In the genomic region with DNA sequence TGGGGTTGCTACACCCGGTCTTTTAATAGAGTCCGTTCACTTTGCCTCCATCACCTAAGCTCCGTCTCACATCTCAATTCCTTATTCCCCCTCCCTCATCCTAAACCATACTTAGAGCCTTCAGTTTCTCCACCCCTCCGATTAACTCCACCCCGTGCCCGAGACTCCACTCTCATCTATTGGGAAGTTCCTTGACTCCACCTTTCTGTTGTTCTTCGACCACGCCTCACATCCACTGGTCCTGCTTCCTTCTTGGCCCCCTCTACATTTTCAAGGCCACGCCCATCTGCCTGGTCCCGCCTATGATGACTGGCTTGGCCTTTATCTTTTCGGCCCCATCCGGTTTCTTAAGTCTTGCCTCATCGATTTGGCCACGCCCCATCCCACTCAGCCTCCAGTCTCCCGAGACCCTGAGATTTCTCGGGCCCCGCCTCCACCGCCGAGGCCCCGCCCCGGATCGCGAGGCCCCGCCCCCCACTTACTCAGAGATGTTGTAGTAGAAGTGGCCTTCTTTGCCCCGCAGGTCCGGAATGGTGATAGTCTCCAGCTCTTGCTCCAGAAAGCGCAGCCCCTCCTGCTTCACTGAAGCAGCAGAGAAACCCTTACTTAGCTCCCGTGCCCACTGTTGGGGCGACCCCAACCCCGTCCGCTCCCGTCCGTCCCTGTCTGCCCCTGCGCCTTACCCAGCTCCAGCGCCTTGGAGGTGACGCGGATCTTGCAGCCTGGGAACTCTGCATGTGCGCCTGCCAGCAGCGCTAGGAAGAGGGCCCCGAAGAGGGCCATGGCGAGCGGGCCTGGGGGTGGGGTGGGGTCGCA, we compare ENCODE assay signal across 8 cellular contexts. TPM values are rescaled to one million over a fixed set of nuclear protein-coding genes. Genes with fewer than 3 reads are reported as not detected.
A peak's percentile ranks its signal among the peaks of the same experiment; 100 is the strongest.
DNase-seq lines count a peak whose midpoint lies in the region; ATAC-seq and FAIRE-seq lines count a peak whose summit lies in the region.

No MANE protein-coding gene starts in this region.

- H3K27me3 ChIP-seq in ACC112 (ENCODE audit: insufficient read depth, low read length): no peaks in the 10 kb centered on the region

- peak overlapping the region; percentile 58 for H2AFZ ChIP-seq in ACC112 (ENCODE audit: low read length, unreplicated experiment)

- H3K36me3 ChIP-seq in ACC112 (ENCODE audit: insufficient read depth, low read length): no peaks in the 10 kb centered on the region

- FAIRE-seq in endometrium (lab: Jason Lieb, UNC): peak; percentile 72

- DNase-seq in NCI-H774 (lab: John Stamatoyannopoulos, UW): peak; percentile 54
- peak; percentile 86 to 89 for DNase-seq in activated CD8-positive, alpha-beta memory T cell treated with anti-CD3 and anti-CD28 coated beads for 4 hours (ENCODE audit: low read depth in 2 of 2)
- DNase-seq in mesenteric fat pad (ENCODE audit: low spot score): peak; percentile 98
- peak; percentile 85 for DNase-seq in stimulated activated CD8-positive, alpha-beta memory T cell treated with anti-CD3 and anti-CD28 coated beads, Interleukin-12 subunit alpha, Interleukin-12 subunit beta, amount 100 ng/mL, for 4 hours (ENCODE audit: low read depth)

- H3K4me3 ChIP-seq in ACC112 (ENCODE audit: low read depth, low read length): peak overlapping the region; percentile 71

- peak; percentile 87 for ATAC-seq in GM18868 (IDR thresholded peaks at IDR 0.05; ENCODE audit: unreplicated experiment)
- ATAC-seq in HG03097 (IDR thresholded peaks at IDR 0.05; ENCODE audit: low FRiP score, unreplicated experiment): peak; percentile 86

- peaks cover 15% of the 10 kb centered on the region for H3K4me1 ChIP-seq in ACC112 (ENCODE audit: control insufficient read depth, insufficient read depth, low read length, unreplicated experiment)

- H3K27ac ChIP-seq in ACC112 (ENCODE audit: low read depth, low read length): no peak overlapping the region

- no peaks in the 10 kb centered on the region for H3K79me2 ChIP-seq in ACC112 (ENCODE audit: control insufficient read depth, insufficient read depth, low read length, unreplicated experiment)

RNA-seq across cellular contexts. Expression of gene PLTP, which starts 1.1 kb away (rescaled TPM):
- total RNA-seq in mesenteric fat pad: 373 TPM

RNA-seq across cellular contexts. Expression of gene CTSA, which starts 19.7 kb away (rescaled TPM):
- 160 TPM for total RNA-seq in mesenteric fat pad

RNA-seq across cellular contexts. Expression of gene NEURL2, which starts 19.9 kb away (rescaled TPM):
- total RNA-seq in mesenteric fat pad: 17.0 TPM

RNA-seq across cellular contexts. Expression of gene SPATA25, which starts 23.5 kb away (rescaled TPM):
- total RNA-seq in mesenteric fat pad: 4.0 TPM

RNA-seq across cellular contexts. Expression of gene PCIF1, which starts 23.6 kb away (rescaled TPM):
- total RNA-seq in mesenteric fat pad: 27.1 TPM
